In genomic region chr3:113536627-113537101, GRCh38 we compare ENCODE assay signal across 12 cellular contexts. TPM values are rescaled to one million over a fixed set of nuclear protein-coding genes. Genes with fewer than 3 reads are reported as not detected.
DNase-seq lines count a peak whose midpoint lies in the region; ATAC-seq and TF ChIP-seq lines count a peak whose summit lies in the region.
"Had no signal": no experiment of that assay in that cellular context is flagged by ENCODE, and none has a peak within 500 bp of the region (broad histone marks: within the 10 kb centered on the region; RNA-seq: fewer than 3 reads in every experiment).

No MANE protein-coding gene starts in this region.

- peaks cover 6 to 10% (median 7%) of the 10 kb centered on the region in 3 donors for H3K36me3 Mint-ChIP-seq in immature natural killer cell

- intact Hi-C loops in psoas muscle (cut with DNase I) = no loop called here

- ATAC-seq in psoas muscle = no peak

- H3K27ac Mint-ChIP-seq in immature natural killer cell = peak overlapping the region; percentile 59 to 96 (median 62)

- DNase-seq in EL (peak; percentile 59), SJCRH30 (peak; percentile 58 to 85), immature natural killer cell (no peak), occipital lobe (lab: John Stamatoyannopoulos, UW) (no peak), psoas muscle (no peak), WERI-Rb-1 (no peak)
- DNase-seq in activated naive CD4-positive, alpha-beta T cell treated with anti-CD3 and anti-CD28 coated beads, Interleukin-2, amount 50 U/mL, for 16 hours = no peak
- DNase-seq: effector memory CD4-positive, alpha-beta T cell; NCI-H1930; stimulated activated naive CD4-positive, alpha-beta T cell had no signal

- H3K27me3 Mint-ChIP-seq in immature natural killer cell (ENCODE audit: low read depth in 3 of 3) = peaks cover 0 to 11% (median 8%) of the 10 kb centered on the region in 3 donors

- H3K4me1 Mint-ChIP-seq in immature natural killer cell = peaks cover 66 to 83% of the 10 kb centered on the region in 2 donors

- H3K27me3 ChIP-seq in SJCRH30 (peaks cover 12% of the 10 kb centered on the region; the same call in 1 of the 2 replicates), psoas muscle (ENCODE audit: insufficient read depth in 3 of 3, low read length in 2 of 3) (peaks cover 0 to 30% (median 2%) of the 10 kb centered on the region in 3 donors), WERI-Rb-1 (ENCODE audit: insufficient read depth, low read depth, severe bottlenecking) (peaks cover 33% of the 10 kb centered on the region)

- H3K36me3 ChIP-seq in SJCRH30 = no peaks in the 10 kb centered on the region
- H3K36me3 ChIP-seq in psoas muscle (ENCODE audit: insufficient read depth in 1 of 2, low read depth in 1 of 2) = no peaks in the 10 kb centered on the region
- no peaks in the 10 kb centered on the region for H3K36me3 ChIP-seq in WERI-Rb-1

- H3K4me3 ChIP-seq in SJCRH30 (no peak overlapping the region), psoas muscle (no peak overlapping the region), WERI-Rb-1 (ENCODE audit: low read depth, low read length) (no peak overlapping the region)

- TF ChIP-seq CTCF in 22Rv1 (IDR thresholded peaks at IDR 0.05) (no peak), psoas muscle (IDR thresholded peaks at IDR 0.05) (no peak), WERI-Rb-1 (IDR thresholded peaks at IDR 0.05; ENCODE audit: low read depth, low read length) (no peak)

- H3K9me3 ChIP-seq in SJCRH30 (replicated peaks) (no peaks in the 10 kb centered on the region), psoas muscle (no peaks in the 10 kb centered on the region), WERI-Rb-1 (ENCODE audit: severe bottlenecking) (no peaks in the 10 kb centered on the region)

- H3K4me1 ChIP-seq in SJCRH30 = peaks cover 10% of the 10 kb centered on the region
- H3K4me1 ChIP-seq in psoas muscle = peaks cover 5% of the 10 kb centered on the region

- H3K4me3 Mint-ChIP-seq in immature natural killer cell = peak overlapping the region; percentile 47 to 78 (median 57)

- H3K27ac ChIP-seq in 22Rv1 = peak overlapping the region; percentile 78
- no peak overlapping the region for H3K27ac ChIP-seq in SJCRH30
- H3K27ac ChIP-seq in psoas muscle = no peak overlapping the region
- no peak overlapping the region for H3K27ac ChIP-seq in WERI-Rb-1

- H3K9me3 Mint-ChIP-seq in immature natural killer cell = no peaks in the 10 kb centered on the region

RNA-seq across cellular contexts. Expression of gene SIDT1, which starts 4.3 kb away (rescaled TPM):
- total RNA-seq in SJCRH30 (2014; rRNA removed; shearing (Covaris generic)) = 0.20 and 0.42 TPM in 2 replicates
- polyA plus RNA-seq in immature natural killer cell (10 to 100 TPM in 2 of 3 donors, 1 to 10 TPM in 1; 9.5 to 33.2 (median 11.8) TPM), psoas muscle (under 1 TPM in 2 of 3 donors, not detected in 1; 0.14 to 0.29 TPM)
- total RNA-seq in occipital lobe (6.2 TPM), psoas muscle (under 1 TPM; 0.08 to 0.48 (median 0.41) TPM)
- polyA plus RNA-seq: BJ had no signal

RNA-seq across cellular contexts. Expression of gene SPICE1, which starts 21.7 kb away (rescaled TPM):
- 14.8 and 19.7 TPM in 2 replicates for total RNA-seq in SJCRH30 (2014; rRNA removed; shearing (Covaris generic))
- 1 to 10 TPM in 2 of 3 donors, not detected in 1; 3.7 to 4.7 TPM for polyA plus RNA-seq in immature natural killer cell
- 11.1 TPM for total RNA-seq in occipital lobe
- 1 to 10 TPM; 2.3 to 5.6 (median 2.8) TPM for total RNA-seq in psoas muscle
- polyA plus RNA-seq in psoas muscle = 1 to 10 TPM in 1 of 3 donors, under 1 TPM in 2; 0.61 to 3.2 (median 0.89) TPM

Comparison
In these comparisons a context has a peak if more than half of its experiments do, and no peak if none do; other contexts are left out.
1. DNase-seq: peak in EL (single experiment) and SJCRH30 (2 of 2); none in immature natural killer cell (0 of 3), occipital lobe (single experiment), psoas muscle (0 of 2), WERI-Rb-1 (single experiment) and activated naive CD4-positive, alpha-beta T cell treated with anti-CD3 and anti-CD28 coated beads, Interleukin-2, amount 50 U/mL, for 16 hours (single experiment).